Comparison of ENCODE assay signal across 13 cellular contexts in the genomic region with DNA sequence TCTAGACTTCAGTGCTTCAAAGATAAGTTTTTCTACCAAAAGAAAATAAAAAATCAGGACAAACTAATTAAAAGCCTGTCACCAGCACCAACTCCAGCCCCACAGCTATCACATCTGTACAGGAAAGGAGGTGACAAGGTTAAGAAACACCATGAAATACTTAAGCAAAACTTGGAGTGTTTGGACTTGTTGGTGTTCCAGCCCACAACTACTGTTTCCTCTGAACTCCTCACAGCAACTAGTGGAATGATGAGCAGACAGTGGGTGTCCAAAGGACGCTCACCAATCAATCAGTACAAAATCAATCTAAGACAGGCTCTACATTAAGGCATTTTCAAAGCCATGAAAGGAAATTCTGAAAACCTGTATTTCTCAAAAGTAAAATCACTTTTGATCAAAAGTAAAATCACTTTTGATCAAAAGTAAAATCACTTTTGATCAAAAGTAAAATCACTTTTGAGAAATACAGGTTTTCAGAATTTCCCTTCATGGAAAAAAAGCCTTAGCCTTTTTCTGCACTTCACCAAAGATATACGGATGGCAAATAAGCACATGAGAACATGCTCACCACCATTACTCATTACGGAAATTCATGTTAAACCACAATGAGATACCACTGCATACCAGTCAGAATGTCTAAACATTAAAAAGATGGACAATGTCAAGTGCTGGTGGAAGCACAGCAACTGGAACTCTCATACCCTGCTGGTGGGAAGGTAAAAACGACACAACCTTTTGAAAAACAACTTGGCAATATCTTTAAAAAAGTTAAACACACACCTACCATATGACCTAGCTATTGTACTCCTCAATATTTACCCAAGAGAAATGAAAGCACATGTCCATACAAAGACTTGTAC.
DNase-seq lines count a peak whose midpoint lies in the region; ATAC-seq, FAIRE-seq and TF ChIP-seq lines count a peak whose summit lies in the region.
"Had no signal": no experiment of that assay in that cellular context is flagged by ENCODE, and none has a peak within 500 bp of the region (broad histone marks: within the 10 kb centered on the region; RNA-seq: fewer than 3 reads in every experiment).

No MANE protein-coding gene starts in this region.

- no peaks in the 10 kb centered on the region for H3K36me3 Mint-ChIP-seq in natural killer cell

- H3K27ac Mint-ChIP-seq in natural killer cell, result peak overlapping the region in 1 of 2 donors; percentile 42

- H3K4me1 ChIP-seq in aorta (ENCODE audit: control insufficient read depth in 1 of 2, insufficient read depth in 2 of 2, low read length in 2 of 2), result no peaks in the 10 kb centered on the region

- H3K27ac ChIP-seq in brain microvascular endothelial cell (peak overlapping the region; percentile 64), aorta (ENCODE audit: low read depth in 1 of 2, low read length in 2 of 2) (no peak overlapping the region)
- H3K27ac ChIP-seq: suprapubic skin had no signal

- no peaks in the 10 kb centered on the region for H3K36me3 ChIP-seq in brain microvascular endothelial cell (replicated peaks)
- H3K36me3 ChIP-seq in aorta (ENCODE audit: control insufficient read depth in 1 of 2, insufficient read depth in 2 of 2, low read length in 1 of 2), result peaks cover 0 to 2% of the 10 kb centered on the region in 2 donors

- in situ Hi-C loops in brain microvascular endothelial cell (cut with HindIII; ENCODE audit: low pct_ligation_motif_present, low sequenced_read_pairs), result no loop called here

- ATAC-seq in natural killer cell (peak; percentile 49 to 68 (median 67)), GM21717 (IDR thresholded peaks at IDR 0.05; ENCODE audit: unreplicated experiment) (no peak), HG03460 (IDR thresholded peaks at IDR 0.05; ENCODE audit: unreplicated experiment) (no peak), aorta (ENCODE audit: low FRiP score) (no peak)
- ATAC-seq: naive thymus-derived CD4-positive, alpha-beta T cell had no signal

- peak overlapping the region; percentile 17 for H3K4me3 Mint-ChIP-seq in natural killer cell
- H3K4me3 Mint-ChIP-seq: naive thymus-derived CD4-positive, alpha-beta T cell had no signal

- no peaks in the 10 kb centered on the region for H3K9me3 ChIP-seq in aorta (ENCODE audit: control insufficient read depth, low read length)
- H3K9me3 ChIP-seq: suprapubic skin had no signal

- H3K27me3 ChIP-seq in brain microvascular endothelial cell (replicated peaks) (no peaks in the 10 kb centered on the region), aorta (ENCODE audit: control insufficient read depth in 1 of 2, insufficient read depth in 2 of 2, low read length in 1 of 2) (no peaks in the 10 kb centered on the region)
- H3K27me3 ChIP-seq: suprapubic skin had no signal

- no peaks in the 10 kb centered on the region for H3K27me3 Mint-ChIP-seq in natural killer cell (ENCODE audit: low read depth in 2 of 2)
- H3K27me3 Mint-ChIP-seq: naive thymus-derived CD4-positive, alpha-beta T cell had no signal

- H3K4me3 ChIP-seq in brain microvascular endothelial cell (ENCODE audit: low read depth, low read length) (no peak overlapping the region), aorta (ENCODE audit: low read length in 2 of 2) (no peak overlapping the region)
- H3K4me3 ChIP-seq: suprapubic skin had no signal

- peaks cover 47 to 49% of the 10 kb centered on the region in 2 donors for H3K4me1 Mint-ChIP-seq in natural killer cell

- TF ChIP-seq CTCF in brain microvascular endothelial cell (IDR thresholded peaks at IDR 0.05; ENCODE audit: low read depth, low read length, missing control alignments) (peak; percentile 65), natural killer cell (IDR thresholded peaks at IDR 0.05) (no peak)

- H3K9me3 Mint-ChIP-seq in natural killer cell, result no peaks in the 10 kb centered on the region

- intact Hi-C loops in natural killer cell (cut with micrococcal nuclease) (no loop called here), aorta (cut with DNase I) (no loop called here)

- FAIRE-seq in HTR-8/SVneo (lab: Jason Lieb, UNC), result no peak

- DNase-seq in GM04504 (ENCODE audit: low read depth) (peak; percentile 42), HTR-8/SVneo (ENCODE audit: insufficient read length, low spot score) (peak; percentile 39), brain microvascular endothelial cell (peak; percentile 80), natural killer cell (no peak), islet precursor cell (no peak), aorta (no peak)
- DNase-seq: activated CD4-positive, alpha-beta T cell treated with anti-CD3 and anti-CD28 coated beads, Interleukin-2, amount 50 U/mL, for 48 hours; DMS79 treated with DMSO at 0.1 percent for 48 hours; naive thymus-derived CD4-positive, alpha-beta T cell; SIG-M5 had no signal

- WGBS in aorta, 2 donors, result 91 to 96% methylated on average over 4 of the region's 4 CpGs

Comparison
In these comparisons a context has a peak if more than half of its experiments do, and no peak if none do; other contexts are left out.
1. DNase-seq: peak in GM04504 (single experiment), HTR-8/SVneo (single experiment) and brain microvascular endothelial cell (single experiment); none in natural killer cell (single experiment), islet precursor cell (single experiment) and aorta (0 of 2).
2. ATAC-seq: peak in natural killer cell (3 of 3); none in GM21717 (single experiment), HG03460 (single experiment) and aorta (single experiment).